30 cellular contexts compared by ENCODE assay signal in the genomic region with DNA sequence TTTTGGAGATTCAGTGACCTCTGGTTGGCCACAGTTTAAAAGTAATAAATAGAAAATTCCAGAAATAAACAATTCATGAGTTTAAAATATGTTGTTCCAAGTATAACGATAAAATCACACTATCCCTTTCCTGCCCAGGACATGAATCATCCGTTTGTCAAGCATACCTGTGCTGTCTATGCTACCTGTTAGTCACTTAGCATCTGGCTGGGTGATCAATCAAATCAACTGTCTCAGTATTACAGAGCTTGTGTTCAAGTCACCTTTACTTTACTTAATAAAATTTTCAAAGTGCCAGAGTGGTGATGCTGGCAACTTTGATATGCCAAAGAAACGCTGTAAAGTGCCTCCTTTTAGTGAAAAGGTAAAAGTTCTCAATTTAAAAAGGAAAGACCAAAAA.
"Had no signal": no experiment of that assay in that cellular context is flagged by ENCODE, and none has a peak within 500 bp of the region (broad histone marks: within the 10 kb centered on the region; RNA-seq: fewer than 3 reads in every experiment).

No MANE protein-coding gene starts in this region.

- FAIRE-seq: RCC 7860 had no signal

- H3K36me3 ChIP-seq: brain microvascular endothelial cell, MG63 had no signal

- H3K4me2 ChIP-seq: KMS-11 had no signal

- DNase-seq: activated B cell treated with CpG ODN at 0.5 μM for 24 hours; activated CD4-positive, alpha-beta T cell treated with anti-CD3 and anti-CD28 coated beads for 1 hour; activated CD4-positive, alpha-beta T cell treated with anti-CD3 and anti-CD28 coated beads, Interleukin-2, amount 10 ng/mL, durations not matched to agents 24 days and 14 days; activated CD4-positive, alpha-beta T cell treated with anti-CD3 and anti-CD28 coated beads, Interleukin-2, amount 50 U/mL, for 48 hours; activated CD8-positive, alpha-beta memory T cell treated with anti-CD3 and anti-CD28 coated beads, Interleukin-2, amount 10 ng/mL, durations not matched to agents 7 days and 5 days; activated effector memory CD4-positive, alpha-beta T cell treated with anti-CD3 and anti-CD28 coated beads, Interleukin-2, amount 50 U/mL, for 16 hours; activated naive CD4-positive, alpha-beta T cell treated with Interleukin-2 at 50 U/mL for 16 hours; activated naive CD8-positive, alpha-beta T cell treated with anti-CD3 and anti-CD28 coated beads, Interleukin-2, amount 50 U/mL, for 24 hours; activated T-cell treated with anti-CD3 and anti-CD28 coated beads, Interleukin-2, amount 50 U/mL, for 24 hours; amniotic stem cell; brain microvascular endothelial cell; caudate nucleus; MG63; MV-4-11; NCI-H1092 treated with DMSO at 0.1 percent for 48 hours; NCI-H1417 treated with DMSO at 0.1 percent for 48 hours; NCI-H1694; NCI-H2029; NCI-H2107; NCI-H345; NCI-H510A; NCI-H526 treated with DMSO at 0.1 percent for 48 hours; NCI-H82; OCI-M1; SIG-M5; T-helper 17 cell; T-helper 9 cell had no signal

- H3K4me3 Mint-ChIP-seq: activated B cell treated with CpG ODN at 0.5 μM for 24 hours; activated CD4-positive, alpha-beta T cell treated with anti-CD3 and anti-CD28 coated beads, Interleukin-2, amount 10 ng/mL, durations not matched to agents 24 days and 14 days; activated CD8-positive, alpha-beta memory T cell treated with anti-CD3 and anti-CD28 coated beads, Interleukin-2, amount 10 ng/mL, durations not matched to agents 7 days and 5 days; activated naive CD8-positive, alpha-beta T cell treated with anti-CD3 and anti-CD28 coated beads, Interleukin-2, amount 50 U/mL, for 24 hours; activated T-cell treated with anti-CD3 and anti-CD28 coated beads, Interleukin-2, amount 50 U/mL, for 24 hours; T-helper 17 cell had no signal

- H3K9me3 ChIP-seq: MG63 had no signal

- H3K27me3 Mint-ChIP-seq: activated B cell treated with CpG ODN at 0.5 μM for 24 hours; activated CD4-positive, alpha-beta T cell treated with anti-CD3 and anti-CD28 coated beads, Interleukin-2, amount 10 ng/mL, durations not matched to agents 24 days and 14 days; activated CD8-positive, alpha-beta memory T cell treated with anti-CD3 and anti-CD28 coated beads, Interleukin-2, amount 10 ng/mL, durations not matched to agents 7 days and 5 days; activated naive CD8-positive, alpha-beta T cell treated with anti-CD3 and anti-CD28 coated beads, Interleukin-2, amount 50 U/mL, for 24 hours; activated T-cell treated with anti-CD3 and anti-CD28 coated beads, Interleukin-2, amount 50 U/mL, for 24 hours; T-helper 17 cell had no signal

- H3K27me3 ChIP-seq: brain microvascular endothelial cell, MG63 had no signal

- H3K9ac ChIP-seq: KMS-11 had no signal

- H3K4me1 Mint-ChIP-seq: activated B cell treated with CpG ODN at 0.5 μM for 24 hours; activated CD4-positive, alpha-beta T cell treated with anti-CD3 and anti-CD28 coated beads, Interleukin-2, amount 10 ng/mL, durations not matched to agents 24 days and 14 days; activated CD8-positive, alpha-beta memory T cell treated with anti-CD3 and anti-CD28 coated beads, Interleukin-2, amount 10 ng/mL, durations not matched to agents 7 days and 5 days; activated naive CD8-positive, alpha-beta T cell treated with anti-CD3 and anti-CD28 coated beads, Interleukin-2, amount 50 U/mL, for 24 hours; T-helper 17 cell had no signal

- H3K27ac ChIP-seq: brain microvascular endothelial cell, KMS-11 had no signal

- ATAC-seq: activated CD8-positive, alpha-beta memory T cell treated with anti-CD3 and anti-CD28 coated beads, Interleukin-2, amount 10 ng/mL, durations not matched to agents 7 days and 5 days; activated naive CD4-positive, alpha-beta T cell treated with anti-CD3 and anti-CD28 coated beads, Interleukin-2, amount 50 U/mL, for 72 hours; activated naive CD8-positive, alpha-beta T cell treated with anti-CD3 and anti-CD28 coated beads, Interleukin-2, amount 50 U/mL, for 24 hours; T-helper 17 cell had no signal

- H3K36me3 Mint-ChIP-seq: activated CD8-positive, alpha-beta memory T cell treated with anti-CD3 and anti-CD28 coated beads, Interleukin-2, amount 10 ng/mL, durations not matched to agents 7 days and 5 days had no signal

- H3K4me3 ChIP-seq: MG63 had no signal
